ENCODE assay signal across 9 cellular contexts in genomic region chr11:111926505-111927391, GRCh38. TPM values are rescaled to one million over a fixed set of nuclear protein-coding genes. Genes with fewer than 3 reads are reported as not detected.
DNase-seq lines count a peak whose midpoint lies in the region; ATAC-seq, FAIRE-seq and TF ChIP-seq lines count a peak whose summit lies in the region.
"Had no signal": no experiment of that assay in that cellular context is flagged by ENCODE, and none has a peak within 500 bp of the region (broad histone marks: within the 10 kb centered on the region; RNA-seq: fewer than 3 reads in every experiment).

No MANE protein-coding gene starts in this region.

- TF ChIP-seq POLR2A in GM19099 (IDR thresholded peaks at IDR 0.05; ENCODE audit: extremely low read depth, insufficient read length, low read depth), result peak; percentile 82

- peak; percentile 83 for ATAC-seq in HG03378 (IDR thresholded peaks at IDR 0.05; ENCODE audit: unreplicated experiment)

- peak; percentile 33 for FAIRE-seq in kidney (lab: Jason Lieb, UNC)
- FAIRE-seq: colon had no signal

- H3K36me3 ChIP-seq in kidney (ENCODE audit: control insufficient read depth in 1 of 2, insufficient read depth in 2 of 2, low read length in 2 of 2), result peaks cover 0 to 3% of the 10 kb centered on the region in 2 donors

- no peak for TF ChIP-seq CTCF in kidney (IDR thresholded peaks at IDR 0.05; ENCODE audit: borderline replicate concordance, extremely low read depth, insufficient read depth)

- H3K9ac ChIP-seq in kidney (ENCODE audit: low read length in 2 of 2), result peak overlapping the region; percentile 58 to 83

- H3K27ac ChIP-seq in kidney (ENCODE audit: low read depth in 2 of 2, low read length in 2 of 2), result peak overlapping the region; percentile 88 to 95

- H3K9me3 ChIP-seq in kidney (ENCODE audit: control insufficient read depth in 1 of 2, low read length in 2 of 2), result no peaks in the 10 kb centered on the region

- intact Hi-C loops in kidney (cut with DNase I), result no loop called here

- DNase-seq in AML-193 (lab: John Stamatoyannopoulos, UW) (peak; percentile 88 to 95), NCI-H446 treated with DMSO at 0.1 percent for 48 hours (lab: John Stamatoyannopoulos, UW) (peak; percentile 98), cerebellum (ENCODE audit: low spot score) (peak; percentile 99), kidney (peak; percentile 99)
- peak; percentile 94 for DNase-seq in activated CD4-positive, CD25-positive, alpha-beta regulatory T cell treated with anti-CD3 and anti-CD28 coated beads, Interleukin-2, amount 50 U/mL, for 72 hours
- DNase-seq in stimulated activated CD4-positive, alpha-beta T cell treated with anti-CD3 and anti-CD28 coated beads, Interleukin-15, amount 100 ng/mL, for 1 hour (ENCODE audit: low read depth in 1 of 2, low spot score in 1 of 2), result peak; percentile 92

- H3K4me3 ChIP-seq in kidney (ENCODE audit: low read length in 2 of 2), result peak overlapping the region; percentile 64 to 70

- H3K4me1 ChIP-seq in kidney (ENCODE audit: control insufficient read depth in 1 of 2, insufficient read depth in 1 of 2, low read depth in 1 of 2, low read length in 2 of 2), result peaks cover 17 to 26% of the 10 kb centered on the region in 2 donors

RNA-seq across cellular contexts. Expression of gene C11orf52, which starts 8.0 kb away (rescaled TPM):
- total RNA-seq in cerebellum, result not detected
- 27.8 TPM for total RNA-seq in kidney
- 103 TPM for polyA plus RNA-seq in kidney (ENCODE audit: insufficient read depth, low read depth, low replicate concordance)

RNA-seq across cellular contexts. Expression of gene DIXDC1, which starts 10.4 kb away (rescaled TPM):
- 45.7 TPM for total RNA-seq in cerebellum
- total RNA-seq in kidney, result 29.5 TPM
- polyA plus RNA-seq in kidney (ENCODE audit: insufficient read depth, low read depth, low replicate concordance), result 7.3 TPM

RNA-seq across cellular contexts. Expression of gene HSPB2, which starts 14.2 kb away (rescaled TPM):
- total RNA-seq in cerebellum (0.27 TPM), kidney (4.4 TPM)
- 15.7 TPM for polyA plus RNA-seq in kidney (ENCODE audit: insufficient read depth, low read depth, low replicate concordance)

RNA-seq across cellular contexts. Expression of gene CRYAB, which starts 15.2 kb away (rescaled TPM):
- 6.0 TPM for total RNA-seq in cerebellum
- 1,312 TPM for total RNA-seq in kidney
- polyA plus RNA-seq in kidney (ENCODE audit: insufficient read depth, low read depth, low replicate concordance), result 1,857 TPM

RNA-seq across cellular contexts. Expression of gene CFAP68, which starts 47.4 kb away (rescaled TPM):
- 13.2 TPM for total RNA-seq in cerebellum
- 29.5 TPM for total RNA-seq in kidney
- polyA plus RNA-seq in kidney (ENCODE audit: insufficient read depth, low read depth, low replicate concordance), result 93.7 TPM

Comparison
In these comparisons a context has a peak if more than half of its experiments do, and no peak if none do; other contexts are left out.
1. Peak in every context shown above with its lines: DNase-seq, ATAC-seq, H3K4me3 ChIP-seq and H3K27ac ChIP-seq.
2. RNA of gene C11orf52, which starts 8.0 kb away (total RNA-seq): 27.8 TPM in kidney (single experiment); not detected in cerebellum (single experiment); every median in the first group is over 10 times any median in the second.